11 cellular contexts compared by ENCODE assay signal in the genomic region with DNA sequence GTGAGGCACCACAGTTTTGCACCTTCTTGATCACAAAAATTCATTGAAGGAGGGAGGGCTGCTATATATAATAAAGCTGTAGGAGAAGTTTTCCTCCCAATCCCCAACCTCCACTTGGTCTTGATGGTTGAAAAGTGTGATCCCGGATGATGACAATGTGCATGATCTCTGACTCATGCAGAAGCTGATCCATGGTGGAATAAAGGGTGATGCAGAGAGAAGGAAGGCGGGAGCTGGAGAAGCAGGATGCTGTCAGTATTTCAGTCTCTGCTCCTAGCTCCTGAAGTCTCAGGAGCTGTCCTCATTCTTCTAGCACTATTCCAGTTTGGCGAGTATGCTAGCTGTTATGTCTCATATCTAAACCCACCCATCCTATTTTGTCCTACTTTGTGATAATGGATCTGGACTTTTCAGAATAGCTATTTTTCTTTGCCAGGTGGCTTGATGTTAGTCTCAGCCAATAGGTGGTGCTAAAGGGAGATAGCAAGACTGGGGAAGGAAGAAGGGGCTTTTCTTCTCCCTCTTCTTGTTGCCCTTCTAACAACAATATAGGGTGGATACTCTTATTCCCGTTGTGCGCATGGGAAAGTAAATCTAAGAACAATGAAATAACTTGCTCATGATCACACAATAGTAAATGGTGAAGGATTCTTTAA.
DNase-seq lines count a peak whose midpoint lies in the region; ATAC-seq and TF ChIP-seq lines count a peak whose summit lies in the region.
"Had no signal": no experiment of that assay in that cellular context is flagged by ENCODE, and none has a peak within 500 bp of the region (broad histone marks: within the 10 kb centered on the region; RNA-seq: fewer than 3 reads in every experiment).

No MANE protein-coding gene starts in this region.

- POLR2A ChIA-PET in activated CD8-positive, alpha-beta T cell treated with anti-CD3 and anti-CD28 coated beads, Interleukin-2, amount 10 ng/mL, durations not matched to agents 7 days and 5 days (lab: Charles Lee), result no interaction called here

- DNase-seq in SIG-M5 treated with dmso at 0.1 percent for 504 hours (lab: John Stamatoyannopoulos, UW; ENCODE audit: unreplicated experiment) (peak; percentile 25), SIG-M5 (lab: John Stamatoyannopoulos, UW) (no peak), NAMALWA (ENCODE audit: low spot score) (peak; percentile 30), epithelial cell of proximal tubule (ENCODE audit: low read depth) (no peak), type B pancreatic cell (ENCODE audit: extremely low spot score, unreplicated experiment) (no peak)
- no peak for DNase-seq in activated CD8-positive, alpha-beta T cell treated with anti-CD3 and anti-CD28 coated beads, Interleukin-2, amount 10 ng/mL, durations not matched to agents 7 days and 5 days
- DNase-seq: KBM-7, left colon, T-helper 9 cell had no signal

- CTCF ChIA-PET in activated CD8-positive, alpha-beta T cell treated with anti-CD3 and anti-CD28 coated beads, Interleukin-2, amount 10 ng/mL, durations not matched to agents 7 days and 5 days (lab: Charles Lee), result interaction anchor here (1.2 to 1.5 kb wide), 3 partner anchors 10 to 13 kb away, joined by 3 to 6 read pairs (median 4); no protein-coding TSS in a partner anchor

- no peaks in the 10 kb centered on the region for H3K27me3 Mint-ChIP-seq in type B pancreatic cell
- H3K27me3 Mint-ChIP-seq in activated CD8-positive, alpha-beta T cell treated with anti-CD3 and anti-CD28 coated beads, Interleukin-2, amount 10 ng/mL, durations not matched to agents 7 days and 5 days (ENCODE audit: low read depth), result no peaks in the 10 kb centered on the region

- H3K9me3 Mint-ChIP-seq in type B pancreatic cell, result no peaks in the 10 kb centered on the region
- no peaks in the 10 kb centered on the region for H3K9me3 Mint-ChIP-seq in activated CD8-positive, alpha-beta T cell treated with anti-CD3 and anti-CD28 coated beads, Interleukin-2, amount 10 ng/mL, durations not matched to agents 7 days and 5 days (ENCODE audit: insufficient read depth)

- peak; percentile 52 for TF ChIP-seq CTCF in epithelial cell of proximal tubule (conservative IDR thresholded peaks at IDR 0.05; ENCODE audit: low read depth, low read length)
- peak; percentile 56 for TF ChIP-seq CTCF in type B pancreatic cell (conservative IDR thresholded peaks at IDR 0.05)

- no peak overlapping the region for H3K4me3 Mint-ChIP-seq in type B pancreatic cell
- H3K4me3 Mint-ChIP-seq in activated CD8-positive, alpha-beta T cell treated with anti-CD3 and anti-CD28 coated beads, Interleukin-2, amount 10 ng/mL, durations not matched to agents 7 days and 5 days, result no peak overlapping the region

- no peak overlapping the region for H3K4me3 ChIP-seq in epithelial cell of proximal tubule (ENCODE audit: low read depth, low read length)

- no peaks in the 10 kb centered on the region for H3K4me1 Mint-ChIP-seq in type B pancreatic cell (ENCODE audit: unreplicated experiment)
- H3K4me1 Mint-ChIP-seq in activated CD8-positive, alpha-beta T cell treated with anti-CD3 and anti-CD28 coated beads, Interleukin-2, amount 10 ng/mL, durations not matched to agents 7 days and 5 days (ENCODE audit: low read depth), result peaks cover 2% of the 10 kb centered on the region

- no peak for ATAC-seq in HG03571 (IDR thresholded peaks at IDR 0.05; ENCODE audit: unreplicated experiment)
- no peak for ATAC-seq in activated CD8-positive, alpha-beta T cell treated with anti-CD3 and anti-CD28 coated beads, Interleukin-2, amount 10 ng/mL, durations not matched to agents 7 days and 5 days
- ATAC-seq in GM19328 (IDR thresholded peaks at IDR 0.05; ENCODE audit: unreplicated experiment), result no peak
- ATAC-seq: left colon had no signal

- no peaks in the 10 kb centered on the region for H3K36me3 Mint-ChIP-seq in type B pancreatic cell
- no peaks in the 10 kb centered on the region for H3K36me3 Mint-ChIP-seq in activated CD8-positive, alpha-beta T cell treated with anti-CD3 and anti-CD28 coated beads, Interleukin-2, amount 10 ng/mL, durations not matched to agents 7 days and 5 days (ENCODE audit: low read depth)

- no peak overlapping the region for H3K27ac Mint-ChIP-seq in type B pancreatic cell
- H3K27ac Mint-ChIP-seq in activated CD8-positive, alpha-beta T cell treated with anti-CD3 and anti-CD28 coated beads, Interleukin-2, amount 10 ng/mL, durations not matched to agents 7 days and 5 days, result no peak overlapping the region

Comparison
In these comparisons a context has a peak if more than half of its experiments do, and no peak if none do; other contexts are left out.
1. DNase-seq: peak in SIG-M5 treated with dmso at 0.1 percent for 504 hours (single experiment) and NAMALWA (single experiment); none in SIG-M5 (single experiment), epithelial cell of proximal tubule (single experiment), type B pancreatic cell (single experiment) and activated CD8-positive, alpha-beta T cell treated with anti-CD3 and anti-CD28 coated beads, Interleukin-2, amount 10 ng/mL, durations not matched to agents 7 days and 5 days (single experiment).